ENCODE assay signal across 11 cellular contexts in genomic region chr6:116410945-116411623, GRCh38.
DNase-seq lines count a peak whose midpoint lies in the region; ATAC-seq and TF ChIP-seq lines count a peak whose summit lies in the region.
"Had no signal": no experiment of that assay in that cellular context is flagged by ENCODE, and none has a peak within 500 bp of the region (broad histone marks: within the 10 kb centered on the region; RNA-seq: fewer than 3 reads in every experiment).

No MANE protein-coding gene starts in this region.

- peak; percentile 43 for DNase-seq in ELR (ENCODE audit: low read depth)
- DNase-seq in RPMI8226, result peak; percentile 75
- DNase-seq in foreskin fibroblast, result peak; percentile 65 to 78
- peak; percentile 65 for DNase-seq in pons (ENCODE audit: low spot score)
- DNase-seq in NCI-H2227 (lab: John Stamatoyannopoulos, UW; ENCODE audit: unreplicated experiment), result no peak
- DNase-seq in NCI-H446 treated with DMSO at 0.1 percent for 48 hours (lab: John Stamatoyannopoulos, UW), result no peak
- no peak for DNase-seq in cortex of kidney (lab: John Stamatoyannopoulos, UW)
- DNase-seq: activated CD4-positive, alpha-beta memory T cell treated with anti-CD3 and anti-CD28 coated beads for 36 hours; kidney glomerular epithelial cell; stimulated activated CD4-positive, alpha-beta T cell treated with anti-CD3 and anti-CD28 coated beads, Interleukin-4, amount 100 ng/mL, for 24 hours had no signal

- H3K4me3 ChIP-seq in foreskin fibroblast (ENCODE audit: low read depth in 1 of 2, low read length in 2 of 2), result no peak overlapping the region

- no peak for ATAC-seq in GM19467 (IDR thresholded peaks at IDR 0.05; ENCODE audit: unreplicated experiment)

- TF ChIP-seq CTCF in foreskin fibroblast (IDR thresholded peaks at IDR 0.05; ENCODE audit: low read depth, low read length), result no peak

Comparison
In these comparisons a context has a peak if more than half of its experiments do, and no peak if none do; other contexts are left out.
1. DNase-seq: peak in ELR (single experiment), RPMI8226 (single experiment), foreskin fibroblast (2 of 2) and pons (single experiment); none in NCI-H2227 (single experiment), NCI-H446 treated with DMSO at 0.1 percent for 48 hours (single experiment) and cortex of kidney (single experiment).